16 cellular contexts compared by ENCODE assay signal in genomic region chr1:155169541-155169940, GRCh38. TPM values are rescaled to one million over a fixed set of nuclear protein-coding genes. Genes with fewer than 3 reads are reported as not detected.
DNase-seq lines count a peak whose midpoint lies in the region; ATAC-seq and TF ChIP-seq lines count a peak whose summit lies in the region.
"Had no signal": no experiment of that assay in that cellular context is flagged by ENCODE, and none has a peak within 500 bp of the region (broad histone marks: within the 10 kb centered on the region; RNA-seq: fewer than 3 reads in every experiment).

No MANE protein-coding gene starts in this region.

- no peak overlapping the region for H3K4me3 Mint-ChIP-seq in stimulated activated naive CD8-positive, alpha-beta T cell treated with anti-CD3 and anti-CD28 coated beads, Interleukin-15, Interleukin-2, amounts not matched to agents 100 ng/mL and 50 ng/mL, for 24 hours
- H3K4me3 Mint-ChIP-seq in brain (peak overlapping the region in 4 of 5 experiments; percentile 3 to 77 (median 17)), nephron progenitor cell (peak overlapping the region; percentile 11)
- H3K4me3 Mint-ChIP-seq: dendritic cell treated with granulocyte-macrophage colony-stimulating factor and Interleukin-4, amounts not matched to agents 40 ng/mL and 50 ng/mL, for 4 days had no signal

- peaks cover 3 to 38% (median 27%) of the 10 kb centered on the region in 4 donors for H3K4me1 ChIP-seq in tibial artery

- ATAC-seq in stimulated activated naive CD8-positive, alpha-beta T cell treated with anti-CD3 and anti-CD28 coated beads, Interleukin-15, Interleukin-2, amounts not matched to agents 100 U/mL and 50 U/mL, for 24 hours = no peak
- ATAC-seq in GM19395 (IDR thresholded peaks at IDR 0.05; ENCODE audit: unreplicated experiment) (no peak), HG02973 (IDR thresholded peaks at IDR 0.05; ENCODE audit: unreplicated experiment) (no peak)

- H3K27ac ChIP-seq in tibial artery = no peak overlapping the region
- H3K27ac ChIP-seq: uterus had no signal

- peaks cover 45% of the 10 kb centered on the region for H3K4me1 Mint-ChIP-seq in stimulated activated naive CD8-positive, alpha-beta T cell treated with anti-CD3 and anti-CD28 coated beads, Interleukin-15, Interleukin-2, amounts not matched to agents 100 ng/mL and 50 ng/mL, for 24 hours (ENCODE audit: low read depth)
- H3K4me1 Mint-ChIP-seq in brain = peaks cover 48% of the 10 kb centered on the region
- H3K4me1 Mint-ChIP-seq in nephron progenitor cell = peaks cover 54% of the 10 kb centered on the region

- no peak overlapping the region for H3K4me3 ChIP-seq in tibial artery
- H3K4me3 ChIP-seq: lung, uterus had no signal

- peaks cover 7 to 26% (median 22%) of the 10 kb centered on the region in 3 donors for H3K36me3 ChIP-seq in tibial artery
- H3K36me3 ChIP-seq: uterus had no signal

- DNase-seq in stimulated activated naive CD8-positive, alpha-beta T cell treated with anti-CD3 and anti-CD28 coated beads, Interleukin-15, Interleukin-2, amounts not matched to agents 100 U/mL and 50 U/mL, for 24 hours = no peak
- DNase-seq in nephron progenitor cell (no peak), tibial artery (no peak)
- DNase-seq: activated CD4-positive, alpha-beta T cell treated with anti-CD3 and anti-CD28 coated beads, Interleukin-2, amount 50 U/mL, for 4 hours; amygdala; NCI-H1092 treated with DMSO at 0.1 percent for 48 hours; NCI-H1930; NCI-H2227 treated with DMSO at 0.1 percent for 48 hours; occipital lobe; uterus had no signal

- H3K9me3 Mint-ChIP-seq in stimulated activated naive CD8-positive, alpha-beta T cell treated with anti-CD3 and anti-CD28 coated beads, Interleukin-15, Interleukin-2, amounts not matched to agents 100 ng/mL and 50 ng/mL, for 24 hours = no peaks in the 10 kb centered on the region
- H3K9me3 Mint-ChIP-seq in brain (peaks cover 0 to 7% (median 0%) of the 10 kb centered on the region in 5 experiments), nephron progenitor cell (peaks cover 6% of the 10 kb centered on the region)
- H3K9me3 Mint-ChIP-seq: dendritic cell treated with granulocyte-macrophage colony-stimulating factor and Interleukin-4, amounts not matched to agents 40 ng/mL and 50 ng/mL, for 4 days had no signal

- no peaks in the 10 kb centered on the region for H3K27me3 Mint-ChIP-seq in stimulated activated naive CD8-positive, alpha-beta T cell treated with anti-CD3 and anti-CD28 coated beads, Interleukin-15, Interleukin-2, amounts not matched to agents 100 ng/mL and 50 ng/mL, for 24 hours
- H3K27me3 Mint-ChIP-seq in brain (peaks cover 12% of the 10 kb centered on the region), nephron progenitor cell (ENCODE audit: low read depth, poor library complexity) (peaks cover 10% of the 10 kb centered on the region)

- intact Hi-C loops in tibial artery (cut with DNase I; ENCODE audit: low total_unique reads) = no loop called here

- no peak for TF ChIP-seq CTCF in brain (conservative IDR thresholded peaks at IDR 0.05)
- TF ChIP-seq CTCF in nephron progenitor cell (IDR thresholded peaks at IDR 0.05) = no peak
- TF ChIP-seq CTCF in tibial artery (IDR thresholded peaks at IDR 0.05) = no peak

- peaks cover 0 to 20% of the 10 kb centered on the region in 2 donors for H3K27me3 ChIP-seq in tibial artery
- H3K27me3 ChIP-seq: uterus had no signal

- H3K36me3 Mint-ChIP-seq in stimulated activated naive CD8-positive, alpha-beta T cell treated with anti-CD3 and anti-CD28 coated beads, Interleukin-15, Interleukin-2, amounts not matched to agents 100 ng/mL and 50 ng/mL, for 24 hours (ENCODE audit: low read depth) = peaks cover 30% of the 10 kb centered on the region
- peaks cover 12% of the 10 kb centered on the region for H3K36me3 Mint-ChIP-seq in brain
- H3K36me3 Mint-ChIP-seq in nephron progenitor cell (ENCODE audit: low read depth) = peaks cover 14% of the 10 kb centered on the region

- H3K27ac Mint-ChIP-seq in stimulated activated naive CD8-positive, alpha-beta T cell treated with anti-CD3 and anti-CD28 coated beads, Interleukin-15, Interleukin-2, amounts not matched to agents 100 ng/mL and 50 ng/mL, for 24 hours = peak overlapping the region; percentile 22
- peak overlapping the region in 1 of 5 experiments; percentile 1 for H3K27ac Mint-ChIP-seq in brain
- H3K27ac Mint-ChIP-seq in nephron progenitor cell = no peak overlapping the region
- H3K27ac Mint-ChIP-seq: dendritic cell treated with granulocyte-macrophage colony-stimulating factor and Interleukin-4, amounts not matched to agents 40 ng/mL and 50 ng/mL, for 4 days had no signal

- no peaks in the 10 kb centered on the region for H3K9me3 ChIP-seq in tibial artery
- H3K9me3 ChIP-seq: uterus had no signal

RNA-seq across cellular contexts. Expression of gene KRTCAP2, which starts 3.6 kb away (rescaled TPM):
- polyA plus RNA-seq in brain (ENCODE audit: insufficient read depth, low read depth, low replicate concordance) = 390 TPM

RNA-seq across cellular contexts. Expression of gene TRIM46, which starts 4.1 kb away (rescaled TPM):
- 11.0 TPM for polyA plus RNA-seq in brain (ENCODE audit: insufficient read depth, low read depth, low replicate concordance)

RNA-seq across cellular contexts. Expression of gene DPM3, which starts 29.2 kb away (rescaled TPM):
- 167 TPM for polyA plus RNA-seq in brain (ENCODE audit: insufficient read depth, low read depth, low replicate concordance)

RNA-seq across cellular contexts. Expression of gene SLC50A1, which starts 33.9 kb away (rescaled TPM):
- 27.2 TPM for polyA plus RNA-seq in brain (ENCODE audit: insufficient read depth, low read depth, low replicate concordance)

RNA-seq across cellular contexts. Expression of gene THBS3, which starts 38.2 kb away (rescaled TPM):
- polyA plus RNA-seq in brain (ENCODE audit: insufficient read depth, low read depth, low replicate concordance) = 26.7 TPM
